ENCODE assay signal across 18 cellular contexts in the genomic region with DNA sequence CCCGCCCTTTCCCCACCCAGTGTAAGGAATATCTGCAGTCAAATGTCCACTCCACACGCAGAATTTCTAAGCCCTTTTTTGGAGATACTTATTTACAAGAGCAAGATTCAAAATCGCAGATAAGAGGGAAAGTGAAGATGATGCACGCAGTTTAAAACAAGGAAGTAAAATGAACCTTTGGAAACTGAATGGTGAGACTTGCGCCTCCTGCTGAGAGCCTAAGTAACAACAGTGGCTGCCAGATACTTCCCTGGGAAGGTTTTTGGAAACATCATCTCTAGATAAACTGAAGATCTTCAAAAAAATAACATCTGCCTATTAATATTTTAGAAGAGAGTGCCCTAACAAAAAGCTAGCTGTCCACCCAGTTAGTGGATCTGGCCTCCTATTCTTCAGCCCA.
DNase-seq lines count a peak whose midpoint lies in the region; ATAC-seq and TF ChIP-seq lines count a peak whose summit lies in the region.
"Had no signal": no experiment of that assay in that cellular context is flagged by ENCODE, and none has a peak within 500 bp of the region (broad histone marks: within the 10 kb centered on the region; RNA-seq: fewer than 3 reads in every experiment).

No MANE protein-coding gene starts in this region.

- no peak overlapping the region for H3K4me3 ChIP-seq in neural progenitor cell
- H3K4me3 ChIP-seq: left lung had no signal

- H3K9me3 ChIP-seq in neural progenitor cell (ENCODE audit: low read depth), result no peaks in the 10 kb centered on the region
- H3K9me3 ChIP-seq: left lung had no signal

- H3K9me3 Mint-ChIP-seq in WTC11, result peaks cover 2% of the 10 kb centered on the region; the same call in 1 of the 2 replicates
- no peaks in the 10 kb centered on the region for H3K9me3 Mint-ChIP-seq in neural progenitor cell
- H3K9me3 Mint-ChIP-seq: T-helper 2 cell treated with Interferon-gamma antibody and Interleukin-4, amounts not matched to agents 5 μg/mL and 100 μg/mL, for 36 hours had no signal

- DNase-seq in MV-4-11 (lab: John Stamatoyannopoulos, UW) (peak; percentile 20), WTC11 (ENCODE audit: low spot score) (peak; percentile 22), neural progenitor cell (ENCODE audit: low spot score) (peak; percentile 51), OCI-M2 (lab: John Stamatoyannopoulos, UW; ENCODE audit: unreplicated experiment) (no peak), SW 1271 (lab: John Stamatoyannopoulos, UW) (no peak)
- no peak for DNase-seq in central memory CD4-positive, alpha-beta T cell
- DNase-seq: activated CD4-positive, alpha-beta T cell treated with anti-CD3 and anti-CD28 coated beads for 36 hours; activated CD8-positive, alpha-beta memory T cell treated with anti-CD3 and anti-CD28 coated beads, Interleukin-2, amount 50 U/mL, for 4 hours; activated gamma-delta T cell treated with Interleukin-2 at 50 U/mL for 16 hours; AML-193; amygdala; left lung; NCI-H1930; NCI-H526 treated with DMSO at 0.1 percent for 48 hours; Right ventricle myocardium superior had no signal

- 0 out of 2 replicates have a peak, but pooled peaks cover 2% of the 10 kb centered on the region for H3K4me1 Mint-ChIP-seq in WTC11
- peaks cover 8% of the 10 kb centered on the region for H3K4me1 Mint-ChIP-seq in neural progenitor cell
- H3K4me1 Mint-ChIP-seq: activated CD4-positive, alpha-beta T cell treated with anti-CD3 and anti-CD28 coated beads for 36 hours had no signal

- H3K27ac ChIP-seq in neural progenitor cell, result no peak overlapping the region
- H3K27ac ChIP-seq: left lung had no signal

- CTCF ChIA-PET in WTC11 (lab: Charles Lee), result no interaction called here

- peak; percentile 38 for TF ChIP-seq CTCF in GM12873 (IDR thresholded peaks at IDR 0.05; ENCODE audit: insufficient read depth, low read depth, low read length, missing control alignments)
- peak; percentile 32 for TF ChIP-seq CTCF in WTC11 (IDR thresholded peaks at IDR 0.05)
- TF ChIP-seq CTCF in neural progenitor cell (IDR thresholded peaks at IDR 0.05), result peak; percentile 63

- POLR2A ChIA-PET in WTC11 (lab: Charles Lee), result no interaction called here

- H3K4me2 ChIP-seq in neural progenitor cell, result no peak overlapping the region

- no peaks in the 10 kb centered on the region for H3K79me2 ChIP-seq in neural progenitor cell (ENCODE audit: low read depth)

- no peaks in the 10 kb centered on the region for H3K27me3 ChIP-seq in neural progenitor cell
- H3K27me3 ChIP-seq: left lung had no signal

- ATAC-seq in WTC11, result peak; percentile 64; the same call in 1 of the 2 replicates
- ATAC-seq: activated CD4-positive, alpha-beta T cell treated with anti-CD3 and anti-CD28 coated beads for 36 hours; left lung; sciatic nerve had no signal

- H3F3A ChIP-seq in neural progenitor cell (ENCODE audit: low read depth), result no peaks in the 10 kb centered on the region

- H3K4me3 Mint-ChIP-seq in WTC11 (peak overlapping the region; percentile 24; the same call in 1 of the 2 replicates), neural progenitor cell (no peak overlapping the region)
- H3K4me3 Mint-ChIP-seq: activated CD4-positive, alpha-beta T cell treated with anti-CD3 and anti-CD28 coated beads for 36 hours; T-helper 2 cell treated with Interferon-gamma antibody and Interleukin-4, amounts not matched to agents 5 μg/mL and 100 μg/mL, for 36 hours had no signal

- H3K36me3 ChIP-seq in neural progenitor cell, result no peaks in the 10 kb centered on the region
- H3K36me3 ChIP-seq: left lung had no signal

- H3K27me3 Mint-ChIP-seq in WTC11 (ENCODE audit: low read depth), result no peaks in the 10 kb centered on the region
- H3K27me3 Mint-ChIP-seq in neural progenitor cell (ENCODE audit: insufficient read depth, low read depth), result no peaks in the 10 kb centered on the region
- H3K27me3 Mint-ChIP-seq: activated CD4-positive, alpha-beta T cell treated with anti-CD3 and anti-CD28 coated beads for 36 hours had no signal

- H3K27ac Mint-ChIP-seq in WTC11 (no peak overlapping the region), neural progenitor cell (no peak overlapping the region)
- H3K27ac Mint-ChIP-seq: activated CD4-positive, alpha-beta T cell treated with anti-CD3 and anti-CD28 coated beads for 36 hours; T-helper 2 cell treated with Interferon-gamma antibody and Interleukin-4, amounts not matched to agents 5 μg/mL and 100 μg/mL, for 36 hours had no signal

- H2AFZ ChIP-seq in neural progenitor cell (replicated peaks), result peak overlapping the region; percentile 58

- H3K4me1 ChIP-seq in neural progenitor cell, result no peaks in the 10 kb centered on the region
- H3K4me1 ChIP-seq: left lung had no signal

- H3K9ac ChIP-seq in neural progenitor cell, result no peak overlapping the region

- no peaks in the 10 kb centered on the region for H3K36me3 Mint-ChIP-seq in WTC11
- H3K36me3 Mint-ChIP-seq in neural progenitor cell, result no peaks in the 10 kb centered on the region

- H4K20me1 ChIP-seq in neural progenitor cell (ENCODE audit: low read depth), result no peaks in the 10 kb centered on the region

TF ChIP-seq in WTC11, 78 proteins besides CTCF, POLR2A, EP300 and RAD21 (continues in another document):
- TF ChIP-seq ZNF396 (CRISPR knock-in tag; IDR thresholded peaks at IDR 0.05; ENCODE audit: borderline replicate concordance) (no peak), PRRX2 (CRISPR knock-in tag; IDR thresholded peaks at IDR 0.05) (no peak), ZNF423 (CRISPR knock-in tag; IDR thresholded peaks at IDR 0.05) (no peak), ZNF671 (CRISPR knock-in tag; IDR thresholded peaks at IDR 0.05) (no peak)
- TF ChIP-seq, protein P1, sequence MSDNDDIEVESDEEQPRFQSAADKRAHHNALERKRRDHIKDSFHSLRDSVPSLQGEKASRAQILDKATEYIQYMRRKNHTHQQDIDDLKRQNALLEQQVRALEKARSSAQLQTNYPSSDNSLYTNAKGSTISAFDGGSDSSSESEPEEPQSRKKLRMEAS (CRISPR knock-in tag; IDR thresholded peaks at IDR 0.05), result no peak
- TF ChIP-seq, protein P2, sequence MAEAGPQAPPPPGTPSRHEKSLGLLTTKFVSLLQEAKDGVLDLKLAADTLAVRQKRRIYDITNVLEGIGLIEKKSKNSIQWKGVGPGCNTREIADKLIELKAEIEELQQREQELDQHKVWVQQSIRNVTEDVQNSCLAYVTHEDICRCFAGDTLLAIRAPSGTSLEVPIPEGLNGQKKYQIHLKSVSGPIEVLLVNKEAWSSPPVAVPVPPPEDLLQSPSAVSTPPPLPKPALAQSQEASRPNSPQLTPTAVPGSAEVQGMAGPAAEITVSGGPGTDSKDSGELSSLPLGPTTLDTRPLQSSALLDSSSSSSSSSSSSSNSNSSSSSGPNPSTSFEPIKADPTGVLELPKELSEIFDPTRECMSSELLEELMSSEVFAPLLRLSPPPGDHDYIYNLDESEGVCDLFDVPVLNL (CRISPR knock-in tag; IDR thresholded peaks at IDR 0.05; ENCODE audit: borderline replicate concordance, low read depth), result no peak
- TF ChIP-seq, protein P3, sequence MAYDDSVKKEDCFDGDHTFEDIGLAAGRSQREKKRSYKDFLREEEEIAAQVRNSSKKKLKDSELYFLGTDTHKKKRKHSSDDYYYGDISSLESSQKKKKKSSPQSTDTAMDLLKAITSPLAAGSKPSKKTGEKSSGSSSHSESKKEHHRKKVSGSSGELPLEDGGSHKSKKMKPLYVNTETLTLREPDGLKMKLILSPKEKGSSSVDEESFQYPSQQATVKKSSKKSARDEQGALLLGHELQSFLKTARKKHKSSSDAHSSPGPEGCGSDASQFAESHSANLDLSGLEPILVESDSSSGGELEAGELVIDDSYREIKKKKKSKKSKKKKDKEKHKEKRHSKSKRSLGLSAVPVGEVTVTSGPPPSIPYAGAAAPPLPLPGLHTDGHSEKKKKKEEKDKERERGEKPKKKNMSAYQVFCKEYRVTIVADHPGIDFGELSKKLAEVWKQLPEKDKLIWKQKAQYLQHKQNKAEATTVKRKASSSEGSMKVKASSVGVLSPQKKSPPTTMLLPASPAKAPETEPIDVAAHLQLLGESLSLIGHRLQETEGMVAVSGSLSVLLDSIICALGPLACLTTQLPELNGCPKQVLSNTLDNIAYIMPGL (CRISPR knock-in tag; IDR thresholded peaks at IDR 0.05), result no peak
- TF ChIP-seq, protein P4, sequence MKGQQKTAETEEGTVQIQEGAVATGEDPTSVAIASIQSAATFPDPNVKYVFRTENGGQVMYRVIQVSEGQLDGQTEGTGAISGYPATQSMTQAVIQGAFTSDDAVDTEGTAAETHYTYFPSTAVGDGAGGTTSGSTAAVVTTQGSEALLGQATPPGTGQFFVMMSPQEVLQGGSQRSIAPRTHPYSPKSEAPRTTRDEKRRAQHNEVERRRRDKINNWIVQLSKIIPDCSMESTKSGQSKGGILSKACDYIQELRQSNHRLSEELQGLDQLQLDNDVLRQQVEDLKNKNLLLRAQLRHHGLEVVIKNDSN (CRISPR knock-in tag; IDR thresholded peaks at IDR 0.05), result no peak
- TF ChIP-seq, protein P5, sequence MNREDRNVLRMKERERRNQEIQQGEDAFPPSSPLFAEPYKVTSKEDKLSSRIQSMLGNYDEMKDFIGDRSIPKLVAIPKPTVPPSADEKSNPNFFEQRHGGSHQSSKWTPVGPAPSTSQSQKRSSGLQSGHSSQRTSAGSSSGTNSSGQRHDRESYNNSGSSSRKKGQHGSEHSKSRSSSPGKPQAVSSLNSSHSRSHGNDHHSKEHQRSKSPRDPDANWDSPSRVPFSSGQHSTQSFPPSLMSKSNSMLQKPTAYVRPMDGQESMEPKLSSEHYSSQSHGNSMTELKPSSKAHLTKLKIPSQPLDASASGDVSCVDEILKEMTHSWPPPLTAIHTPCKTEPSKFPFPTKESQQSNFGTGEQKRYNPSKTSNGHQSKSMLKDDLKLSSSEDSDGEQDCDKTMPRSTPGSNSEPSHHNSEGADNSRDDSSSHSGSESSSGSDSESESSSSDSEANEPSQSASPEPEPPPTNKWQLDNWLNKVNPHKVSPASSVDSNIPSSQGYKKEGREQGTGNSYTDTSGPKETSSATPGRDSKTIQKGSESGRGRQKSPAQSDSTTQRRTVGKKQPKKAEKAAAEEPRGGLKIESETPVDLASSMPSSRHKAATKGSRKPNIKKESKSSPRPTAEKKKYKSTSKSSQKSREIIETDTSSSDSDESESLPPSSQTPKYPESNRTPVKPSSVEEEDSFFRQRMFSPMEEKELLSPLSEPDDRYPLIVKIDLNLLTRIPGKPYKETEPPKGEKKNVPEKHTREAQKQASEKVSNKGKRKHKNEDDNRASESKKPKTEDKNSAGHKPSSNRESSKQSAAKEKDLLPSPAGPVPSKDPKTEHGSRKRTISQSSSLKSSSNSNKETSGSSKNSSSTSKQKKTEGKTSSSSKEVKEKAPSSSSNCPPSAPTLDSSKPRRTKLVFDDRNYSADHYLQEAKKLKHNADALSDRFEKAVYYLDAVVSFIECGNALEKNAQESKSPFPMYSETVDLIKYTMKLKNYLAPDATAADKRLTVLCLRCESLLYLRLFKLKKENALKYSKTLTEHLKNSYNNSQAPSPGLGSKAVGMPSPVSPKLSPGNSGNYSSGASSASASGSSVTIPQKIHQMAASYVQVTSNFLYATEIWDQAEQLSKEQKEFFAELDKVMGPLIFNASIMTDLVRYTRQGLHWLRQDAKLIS (CRISPR knock-in tag; IDR thresholded peaks at IDR 0.05; ENCODE audit: borderline replicate concordance), result no peak

Comparison
In these comparisons a context has a peak if more than half of its experiments do, and no peak if none do; other contexts are left out.
1. DNase-seq: peak in MV-4-11 (single experiment), WTC11 (single experiment) and neural progenitor cell (single experiment); none in OCI-M2 (single experiment), SW 1271 (0 of 2) and central memory CD4-positive, alpha-beta T cell (single experiment).
2. Peak in every context shown above with its lines, with median percentiles within 50 percentile points of each other: CTCF ChIP-seq.